ENCODE assay signal across 20 cellular contexts in genomic region chr14:91693342-91693741, GRCh38. TPM values are rescaled to one million over a fixed set of nuclear protein-coding genes. Genes with fewer than 3 reads are reported as not detected.
DNase-seq lines count a peak whose midpoint lies in the region; ATAC-seq, FAIRE-seq and TF ChIP-seq lines count a peak whose summit lies in the region.
"Had no signal": no experiment of that assay in that cellular context is flagged by ENCODE, and none has a peak within 500 bp of the region (broad histone marks: within the 10 kb centered on the region; RNA-seq: fewer than 3 reads in every experiment).

No MANE protein-coding gene starts in this region.

- H3K4me2 ChIP-seq in GM23338, result no peak overlapping the region

- no peaks in the 10 kb centered on the region for H3K27me3 Mint-ChIP-seq in GM23338 (ENCODE audit: insufficient read depth, low read depth, poor library complexity)
- no peaks in the 10 kb centered on the region for H3K27me3 Mint-ChIP-seq in activated T-cell treated with anti-CD3 and anti-CD28 coated beads, Interleukin-2, amount 50 U/mL, for 24 hours
- H3K27me3 Mint-ChIP-seq: CD4-positive, alpha-beta T cell had no signal

- H2AFZ ChIP-seq in GM23338, result peak overlapping the region; percentile 21; the same call in 1 of the 2 replicates

- H3K79me2 ChIP-seq in GM23338 (replicated peaks; ENCODE audit: insufficient read depth), result no peaks in the 10 kb centered on the region

- H3K9me3 ChIP-seq in small intestine (ENCODE audit: control insufficient read depth, low read depth), result no peaks in the 10 kb centered on the region
- H3K9me3 ChIP-seq: prostate gland had no signal

- H3K27ac ChIP-seq in GM23338 (ENCODE audit: low read depth) (no peak overlapping the region), RWPE1 (no peak overlapping the region), small intestine (ENCODE audit: low read depth in 1 of 2, low read length in 1 of 2) (no peak overlapping the region)
- H3K27ac ChIP-seq: prostate gland, stomach had no signal

- 9 to 47% (median 18%) methylated on average over 1 of the region's 1 CpG for WGBS in small intestine, 3 donors

- no peaks in the 10 kb centered on the region for H3K9me2 ChIP-seq in GM23338 (ENCODE audit: insufficient read depth)

- POLR2A ChIA-PET in RWPE1 (lab: Yijun Ruan, JAX; ENCODE audit: low non-redundant PET), result no interaction called here

- H3K4me1 ChIP-seq in GM23338 (ENCODE audit: insufficient read depth) (peaks cover 3% of the 10 kb centered on the region; the same call in 1 of the 2 replicates), small intestine (ENCODE audit: control insufficient read depth in 2 of 2, insufficient read depth in 1 of 2, low read depth in 1 of 2, low read length in 1 of 2) (no peaks in the 10 kb centered on the region)
- H3K4me1 ChIP-seq: prostate gland, stomach had no signal

- CTCF ChIA-PET in RWPE1 (lab: Yijun Ruan, JAX), result no interaction called here

- no peak for TF ChIP-seq CTCF in GM23338 (conservative IDR thresholded peaks at IDR 0.05; ENCODE audit: low read depth in 2 of 2)
- no peak for TF ChIP-seq CTCF in RWPE1 (conservative IDR thresholded peaks at IDR 0.05; ENCODE audit: low read depth)
- no peak for TF ChIP-seq CTCF in fibroblast of the aortic adventitia (IDR thresholded peaks at IDR 0.05; ENCODE audit: insufficient read depth, low read length)
- TF ChIP-seq CTCF in GM10266 (IDR thresholded peaks at IDR 0.05; ENCODE audit: control insufficient read depth, insufficient read depth, low read depth, missing control alignments), result no peak

- no peak overlapping the region for H3K4me3 Mint-ChIP-seq in GM23338
- no peak overlapping the region for H3K4me3 Mint-ChIP-seq in activated T-cell treated with anti-CD3 and anti-CD28 coated beads, Interleukin-2, amount 50 U/mL, for 24 hours
- H3K4me3 Mint-ChIP-seq: activated CD8-positive, alpha-beta T cell treated with anti-CD3 and anti-CD28 coated beads, Interleukin-2, amount 10 ng/mL, durations not matched to agents 7 days and 5 days; CD4-positive, alpha-beta T cell; naive thymus-derived CD4-positive, alpha-beta T cell had no signal

- H3K36me3 Mint-ChIP-seq in GM23338 (ENCODE audit: low read depth), result peaks cover 4% of the 10 kb centered on the region; the same call in 1 of the 3 replicates
- peaks cover 5% of the 10 kb centered on the region for H3K36me3 Mint-ChIP-seq in activated T-cell treated with anti-CD3 and anti-CD28 coated beads, Interleukin-2, amount 50 U/mL, for 24 hours (ENCODE audit: low read depth)

- FAIRE-seq in small intestine (lab: Jason Lieb, UNC) (no peak), RCC 7860 (lab: Jason Lieb, UNC) (no peak)
- FAIRE-seq: colon, endothelial cell of umbilical vein had no signal

- peaks cover 4% of the 10 kb centered on the region; the same call in 2 of the 3 replicates for H3K4me1 Mint-ChIP-seq in GM23338
- peaks cover 5% of the 10 kb centered on the region for H3K4me1 Mint-ChIP-seq in activated T-cell treated with anti-CD3 and anti-CD28 coated beads, Interleukin-2, amount 50 U/mL, for 24 hours (ENCODE audit: low read depth)

- H3K4me3 ChIP-seq in GM23338 (no peak overlapping the region), fibroblast of the aortic adventitia (ENCODE audit: low read depth, low read length) (no peak overlapping the region), small intestine (ENCODE audit: low read depth in 1 of 2, low read length in 2 of 2) (no peak overlapping the region)
- H3K4me3 ChIP-seq: prostate gland, stomach had no signal

- H3K27me3 ChIP-seq in GM23338 (ENCODE audit: insufficient read depth) (no peaks in the 10 kb centered on the region), small intestine (ENCODE audit: control insufficient read depth in 2 of 2, insufficient read depth in 2 of 2, low read length in 2 of 2) (no peaks in the 10 kb centered on the region)
- H3K27me3 ChIP-seq: stomach had no signal

- no peaks in the 10 kb centered on the region for H4K20me1 ChIP-seq in GM23338 (replicated peaks; ENCODE audit: insufficient read depth)

- DNase-seq in GM23338 (ENCODE audit: low spot score) (no peak), RWPE1 (ENCODE audit: low spot score) (peak; percentile 73), fibroblast of the aortic adventitia (ENCODE audit: low read depth) (peak; percentile 69), small intestine (peak; percentile 83), NCI-H2227 treated with DMSO at 0.1 percent for 48 hours (lab: John Stamatoyannopoulos, UW) (no peak), GM10266 (ENCODE audit: extremely low spot score) (no peak), RCC 7860 (ENCODE audit: low spot score) (no peak)
- DNase-seq in activated T-cell treated with anti-CD3 and anti-CD28 coated beads, Interleukin-2, amount 50 U/mL, for 24 hours, result no peak
- DNase-seq: activated CD8-positive, alpha-beta T cell treated with anti-CD3 and anti-CD28 coated beads, Interleukin-2, amount 10 ng/mL, durations not matched to agents 7 days and 5 days; amygdala; CD4-positive, alpha-beta T cell; hippocampal formation; naive thymus-derived CD4-positive, alpha-beta T cell; NCI-H2171 treated with DMSO at 0.1 percent for 48 hours; NK-92 treated with Interleukin-12 subunit alpha and Interleukin-12 subunit beta, amount 100 ng/mL, for 24 hours; stomach had no signal

- H3K36me3 ChIP-seq in GM23338 (ENCODE audit: insufficient read depth), result no peaks in the 10 kb centered on the region
- H3K36me3 ChIP-seq in small intestine (ENCODE audit: control insufficient read depth in 2 of 2, insufficient read depth in 2 of 2, low read length in 2 of 2), result no peaks in the 10 kb centered on the region
- H3K36me3 ChIP-seq: prostate gland, stomach had no signal

- H3K9me3 Mint-ChIP-seq in GM23338, result peaks cover 13% of the 10 kb centered on the region; the same call in 2 of the 3 replicates
- peaks cover 15% of the 10 kb centered on the region for H3K9me3 Mint-ChIP-seq in activated T-cell treated with anti-CD3 and anti-CD28 coated beads, Interleukin-2, amount 50 U/mL, for 24 hours

- ATAC-seq in GM23338, result no peak
- ATAC-seq: activated CD8-positive, alpha-beta T cell treated with anti-CD3 and anti-CD28 coated beads, Interleukin-2, amount 10 ng/mL, durations not matched to agents 7 days and 5 days; naive thymus-derived CD4-positive, alpha-beta T cell had no signal

- H3K27ac Mint-ChIP-seq in GM23338, result no peak overlapping the region
- no peak overlapping the region for H3K27ac Mint-ChIP-seq in activated T-cell treated with anti-CD3 and anti-CD28 coated beads, Interleukin-2, amount 50 U/mL, for 24 hours
- H3K27ac Mint-ChIP-seq: activated CD8-positive, alpha-beta T cell treated with anti-CD3 and anti-CD28 coated beads, Interleukin-2, amount 10 ng/mL, durations not matched to agents 7 days and 5 days; activated T-helper 2 cell treated with anti-CD3 and anti-CD28 coated beads, Interferon-gamma antibody, Interleukin-2, Interleukin-4, amounts not matched to agents 10 μg/mL and 5 μg/mL and 100 μg/mL, durations not matched to agents 14 hours and 24 hours and 36 hours; CD4-positive, alpha-beta T cell; naive thymus-derived CD4-positive, alpha-beta T cell had no signal

- H3F3A ChIP-seq in GM23338 (replicated peaks; ENCODE audit: low read depth), result no peaks in the 10 kb centered on the region

TF ChIP-seq in GM23338, 12 proteins besides CTCF, POLR2A, EP300 and RAD21:
- TF ChIP-seq JUNB (IDR thresholded peaks at IDR 0.05; ENCODE audit: unreplicated experiment) (no peak), ZNF114 (CRISPR knock-in tag; IDR thresholded peaks at IDR 0.05) (no peak), EZH2 (IDR thresholded peaks at IDR 0.05; ENCODE audit: low read depth, unreplicated experiment) (no peak), REST (IDR thresholded peaks at IDR 0.05; ENCODE audit: unreplicated experiment) (no peak), NANOG (IDR thresholded peaks at IDR 0.05; ENCODE audit: borderline replicate concordance) (no peak), EZH2phosphoT487 (IDR thresholded peaks at IDR 0.05; ENCODE audit: unreplicated experiment) (no peak)

RNA-seq across cellular contexts. Expression of gene CATSPERB, which starts 38.5 kb away (rescaled TPM):
- 0.38 TPM in 1 of 2 replicates, not detected in the other for total RNA-seq in GM23338 (2014; rRNA removed; shearing (Covaris generic))
- polyA plus RNA-seq in GM23338 (2016; fragmentation: Nextera tagmentation; extraction: Ambion mirVana) (0.27 TPM in 1 of 2 replicates, not detected in the other), small intestine (under 1 TPM in 2 of 3 donors, not detected in 1; 0.89 to 0.92 TPM)
- total RNA-seq in fibroblast of the aortic adventitia (ENCODE audit: low replicate concordance), result 0.81 TPM in 1 of 2 replicates, not detected in the other
- total RNA-seq: endothelial cell of umbilical vein had no signal
- polyA plus RNA-seq: endothelial cell of umbilical vein had no signal

Comparison
In these comparisons a context has a peak if more than half of its experiments do, and no peak if none do; other contexts are left out.
1. DNase-seq: peak in RWPE1 (single experiment), fibroblast of the aortic adventitia (single experiment) and small intestine (single experiment); none in GM23338 (single experiment), NCI-H2227 treated with DMSO at 0.1 percent for 48 hours (single experiment), activated T-cell treated with anti-CD3 and anti-CD28 coated beads, Interleukin-2, amount 50 U/mL, for 24 hours (single experiment), GM10266 (single experiment) and RCC 7860 (single experiment).